ENCODE assay signal across 20 cellular contexts in genomic region chr19:35315883-35316282, GRCh38. TPM values are rescaled to one million over a fixed set of nuclear protein-coding genes. Genes with fewer than 3 reads are reported as not detected.
DNase-seq lines count a peak whose midpoint lies in the region; ATAC-seq, FAIRE-seq and TF ChIP-seq lines count a peak whose summit lies in the region.
"Had no signal": no experiment of that assay in that cellular context is flagged by ENCODE, and none has a peak within 500 bp of the region (broad histone marks: within the 10 kb centered on the region; RNA-seq: fewer than 3 reads in every experiment).

No MANE protein-coding gene starts in this region.

- H3K9me3 ChIP-seq in Karpas-422 (ENCODE audit: low read length) (no peaks in the 10 kb centered on the region), GM12878 (replicated peaks; ENCODE audit: control insufficient read depth, insufficient read depth, low read length) (no peaks in the 10 kb centered on the region)
- no peaks in the 10 kb centered on the region for H3K9me3 ChIP-seq in effector memory CD4-positive, alpha-beta T cell (ENCODE audit: control insufficient read depth, low read length)

- H4K20me1 ChIP-seq in Karpas-422 (ENCODE audit: insufficient read depth, low read depth, low read length) (no peaks in the 10 kb centered on the region), GM12878 (ENCODE audit: control insufficient read depth, insufficient read depth) (no peaks in the 10 kb centered on the region)

- RAD21 ChIA-PET in GM12878 (lab: Charles Lee; ENCODE audit: unreplicated experiment), result interaction anchor here (1.0 to 1.6 kb wide), 4 partner anchors 32 to 179 kb away, joined by 3 read pairs; partner anchors contain the start of gene FFAR1

- no peak for DNase-seq in GM06990 (ENCODE audit: extremely low read depth, insufficient read length)
- peak; percentile 61 for DNase-seq in Karpas-422
- no peak for DNase-seq in GM12878 (ENCODE audit: low read depth, low spot score)
- peak; percentile 44 for DNase-seq in retina
- no peak for DNase-seq in effector memory CD4-positive, alpha-beta T cell
- DNase-seq in DMS 273 treated with DMSO at 0.1 percent for 48 hours (lab: John Stamatoyannopoulos, UW), result no peak
- no peak for DNase-seq in coronary artery (ENCODE audit: low spot score)
- DNase-seq: C1 segment of cervical spinal cord, EL, GOT3, MM.1S, NCI-H1105 treated with DMSO at 0.1 percent for 48 hours, NCI-H187 treated with DMSO at 0.1 percent for 48 hours, NCI-H2171, NCI-H510A had no signal

- no peaks in the 10 kb centered on the region for H3K27me3 ChIP-seq in GM06990 (replicated peaks; ENCODE audit: control insufficient read depth, insufficient read depth, low read length)
- no peaks in the 10 kb centered on the region for H3K27me3 ChIP-seq in Karpas-422 (ENCODE audit: low read length)
- no peaks in the 10 kb centered on the region for H3K27me3 ChIP-seq in GM12878 (replicated peaks in 1 of 2; ENCODE audit: control insufficient read depth in 2 of 2, insufficient read depth in 2 of 2, low read length in 1 of 2)
- no peaks in the 10 kb centered on the region for H3K27me3 ChIP-seq in effector memory CD4-positive, alpha-beta T cell (replicated peaks; ENCODE audit: control insufficient read depth, insufficient read depth, low read length, poor library complexity, severe bottlenecking)

- H2AFZ ChIP-seq in Karpas-422 (ENCODE audit: low read length) (no peak overlapping the region), GM12878 (ENCODE audit: control insufficient read depth, low read depth, low read length) (no peak overlapping the region)

- no peak overlapping the region for H3K4me2 ChIP-seq in Karpas-422 (ENCODE audit: low read depth, low read length, poor library complexity, severe bottlenecking)
- no peak overlapping the region for H3K4me2 ChIP-seq in GM12878 (ENCODE audit: control insufficient read depth, insufficient read depth)
- H3K4me2 ChIP-seq: KMS-11 had no signal

- H3K79me2 ChIP-seq in Karpas-422 (ENCODE audit: low read length), result no peaks in the 10 kb centered on the region
- no peaks in the 10 kb centered on the region for H3K79me2 ChIP-seq in GM12878 (ENCODE audit: control insufficient read depth, insufficient read depth, low read length)

- POLR2A ChIA-PET in GM12878 (lab: Charles Lee), result interaction anchor here (1.3 kb wide), 1 partner anchor 11 kb away, joined by 5 read pairs; no protein-coding TSS in a partner anchor

- peak; percentile 8 for TF ChIP-seq CTCF in GM06990 (IDR thresholded peaks at IDR 0.05; ENCODE audit: insufficient read depth, low read length, poor library complexity, severe bottlenecking)
- TF ChIP-seq CTCF in GM12878 (IDR thresholded peaks at IDR 0.05 in 2 of 3, conservative IDR thresholded peaks at IDR 0.05 in 1 of 3; ENCODE audit: control insufficient read depth in 2 of 3, extremely low read depth in 1 of 3, insufficient read depth in 1 of 3, low read depth in 3 of 3, low read length in 3 of 3), result peak in 2 of 3 experiments; percentile 10 to 33; a peak in 1 of 6 replicates
- no peak for TF ChIP-seq CTCF in coronary artery (IDR thresholded peaks at IDR 0.05)

- CTCF ChIA-PET in GM12878 (lab: Yijun Ruan, JAX), result interaction anchor here (0.6 to 2.5 kb wide), 11 partner anchors 12 to 179 kb away, joined by 3 to 9 read pairs (median 4); partner anchors contain the start of gene FFAR1

- peak; percentile 33; the same call in 2 of the 3 replicates for ATAC-seq in GM12878

- SMC1A ChIA-PET in GM12878 (lab: Charles Lee; ENCODE audit: uncharacterized antibody, unreplicated experiment), result interaction anchor here (0.5 to 11.0 kb wide), 8 partner anchors 8 to 193 kb away, joined by 3 to 122 read pairs (median 4); partner anchors contain the start of gene CD22

- no peaks in the 10 kb centered on the region for H3K9me2 ChIP-seq in Karpas-422 (replicated peaks; ENCODE audit: insufficient read depth, low read length)

- no peak overlapping the region for H3K9ac ChIP-seq in Karpas-422 (ENCODE audit: low read length)
- no peak overlapping the region for H3K9ac ChIP-seq in GM12878 (ENCODE audit: control insufficient read depth, insufficient read depth, low read length)
- H3K9ac ChIP-seq: KMS-11 had no signal

- no peak for TF ChIP-seq EP300 in GM12878 (IDR thresholded peaks at IDR 0.05; ENCODE audit: borderline replicate concordance in 1 of 2, control insufficient read depth in 1 of 2, low read depth in 2 of 2, low read length in 2 of 2)

- TF ChIP-seq RAD21 in GM12878 (IDR thresholded peaks at IDR 0.05; ENCODE audit: insufficient read depth, low read depth, low read length), result peak; percentile 38; the same call in 1 of the 2 replicates

- intact Hi-C loops in GM12878 (cut with micrococcal nuclease; ENCODE audit: unreplicated experiment), result no loop called here

- in situ Hi-C loops in GM12878 (cut with MboI), result no loop called here

- no TSS peak for BruUV-seq in GM12878 (replicated peaks; lab: Mats Ljungman, UMichigan)

- FAIRE-seq in GM12878 (lab: Jason Lieb, UNC), result no peak
- FAIRE-seq: GM12891 had no signal

- no peaks in the 10 kb centered on the region for H3K36me3 ChIP-seq in GM06990 (ENCODE audit: control insufficient read depth, insufficient read depth, low read length)
- H3K36me3 ChIP-seq in Karpas-422 (ENCODE audit: insufficient read depth, low read length), result no peaks in the 10 kb centered on the region
- no peaks in the 10 kb centered on the region for H3K36me3 ChIP-seq in GM12878 (ENCODE audit: control insufficient read depth in 2 of 2, insufficient read depth in 2 of 2, low read length in 1 of 2)
- H3K36me3 ChIP-seq in effector memory CD4-positive, alpha-beta T cell (ENCODE audit: control insufficient read depth, insufficient read depth, low read length), result no peaks in the 10 kb centered on the region

- H3K27ac ChIP-seq in Karpas-422 (ENCODE audit: low read length) (no peak overlapping the region), GM12878 (ENCODE audit: control insufficient read depth, insufficient read depth) (no peak overlapping the region), coronary artery (no peak overlapping the region)
- no peak overlapping the region for H3K27ac ChIP-seq in effector memory CD4-positive, alpha-beta T cell (ENCODE audit: insufficient read depth, low read length, poor library complexity, severe bottlenecking)
- H3K27ac ChIP-seq: HL-60, KMS-11 had no signal

- TF ChIP-seq POLR2A in GM12878 (IDR thresholded peaks at IDR 0.05; ENCODE audit: low read depth, low read length), result no peak

- H3K4me1 ChIP-seq in Karpas-422 (ENCODE audit: low read length) (peaks cover 31% of the 10 kb centered on the region), GM12878 (ENCODE audit: control insufficient read depth, insufficient read depth, low read length) (peaks cover 20% of the 10 kb centered on the region)
- peaks cover 5% of the 10 kb centered on the region for H3K4me1 ChIP-seq in effector memory CD4-positive, alpha-beta T cell (ENCODE audit: control insufficient read depth, insufficient read depth, low read length, poor library complexity, severe bottlenecking)

- H3K4me3 ChIP-seq in GM06990 (replicated peaks; ENCODE audit: low read depth, low read length) (no peak overlapping the region), Karpas-422 (ENCODE audit: low read length) (no peak overlapping the region), GM12878 (no peak overlapping the region), coronary artery (no peak overlapping the region)
- no peak overlapping the region for H3K4me3 ChIP-seq in effector memory CD4-positive, alpha-beta T cell (ENCODE audit: insufficient read depth, low read depth, low read length, poor library complexity, severe bottlenecking)

- 79% methylated on average over 9 of the region's 9 CpGs for WGBS in GM12878 (ENCODE audit: insufficient coverage, insufficient replicate concordance, low lambda C conversion rate, missing lambda C conversion rate)

RNA-seq across cellular contexts. Expression of gene CD22, which starts 13.1 kb away (rescaled TPM):
- total RNA-seq in Karpas-422 (2014; rRNA removed; shearing (Covaris generic); ENCODE audit: low replicate concordance), result 454 and 602 TPM in 2 replicates
- 1,882 and 2,109 TPM in 2 replicates for total RNA-seq in GM12878 (2013; cell fraction: nucleolus; rRNA removed)
- total RNA-seq in GM12878 (2014; rRNA removed) (238 and 245 TPM in 2 replicates), GM12878 (2014; rRNA removed; fragmentation: Illumina TruSeq; extraction: Trizol) (124 and 140 TPM in 2 replicates), GM12878 (2021) (261 and 294 TPM in 2 replicates)
- 284 TPM for polyA plus RNA-seq in GM12878 (2011; ENCODE audit: low read depth)
- polyA plus RNA-seq in GM12878 (2011; rRNA removed) (216 and 271 TPM in 2 replicates), GM12878 (2014; fragmentation: Illumina TruSeq; extraction: Trizol) (288 and 344 TPM in 2 replicates), GM12878 (2014; fragmentation: Nextera tagmentation; extraction: Ambion mirVana) (10 to 100 TPM; 23.0 to 24.4 TPM), GM12878 (2014; rRNA removed) (316 and 325 TPM in 2 replicates), GM12878 (2016; fragmentation: Nextera tagmentation; extraction: Ambion mirVana) (10 to 100 TPM; 78.2 to 81.0 TPM)
- 276 and 316 TPM in 2 replicates for polyA plus RNA-seq in GM12878 (2011; cell fraction: cytosol; rRNA removed)
- polyA plus RNA-seq in GM12878 (2011; cell fraction: nucleus; rRNA removed), result 443 and 480 TPM in 2 replicates
- polyA plus RNA-seq in GM12878 (2012), result 310 and 327 TPM in 2 replicates
- polyA minus RNA-seq in GM12878 (2011; rRNA and poly(A)+ RNA removed), result 482 and 491 TPM in 2 replicates
- polyA minus RNA-seq in GM12878 (2011; cell fraction: cytosol; rRNA and poly(A)+ RNA removed), result 141 and 142 TPM in 2 replicates
- 170 and 251 TPM in 2 replicates for polyA minus RNA-seq in GM12878 (2011; cell fraction: nucleus; rRNA and poly(A)+ RNA removed)
- polyA plus RNA-seq: AG04450 had no signal

RNA-seq across cellular contexts. Expression of gene MAG, which starts 23.9 kb away (rescaled TPM):
- total RNA-seq in Karpas-422 (2014; rRNA removed; shearing (Covaris generic); ENCODE audit: low replicate concordance), result 0.36 TPM in 1 of 2 replicates, not detected in the other
- total RNA-seq in GM12878 (2013; cell fraction: nucleolus; rRNA removed), result 1.0 and 2.8 TPM in 2 replicates
- 0.11 and 0.17 TPM in 2 replicates for total RNA-seq in GM12878 (2014; rRNA removed)
- total RNA-seq in GM12878 (2014; rRNA removed; fragmentation: Illumina TruSeq; extraction: Trizol), result 0.05 and 0.09 TPM in 2 replicates
- 0.27 and 0.56 TPM in 2 replicates for total RNA-seq in GM12878 (2021)
- not detected for polyA plus RNA-seq in GM12878 (2011; ENCODE audit: low read depth)
- 0.03 and 0.23 TPM in 2 replicates for polyA plus RNA-seq in GM12878 (2011; rRNA removed)
- polyA plus RNA-seq in GM12878 (2011; cell fraction: cytosol; rRNA removed), result 0.10 and 0.13 TPM in 2 replicates
- 0.26 and 0.28 TPM in 2 replicates for polyA plus RNA-seq in GM12878 (2011; cell fraction: nucleus; rRNA removed)
- polyA plus RNA-seq in GM12878 (2012), result 0.11 TPM in 1 of 2 replicates, not detected in the other
- polyA plus RNA-seq in GM12878 (2014; fragmentation: Illumina TruSeq; extraction: Trizol), result 0.06 TPM in 2 replicates
- not detected for polyA plus RNA-seq in GM12878 (2014; fragmentation: Nextera tagmentation; extraction: Ambion mirVana)
- polyA plus RNA-seq in GM12878 (2014; rRNA removed), result 0.63 and 0.82 TPM in 2 replicates
- under 1 TPM; 0.16 to 0.23 TPM for polyA plus RNA-seq in GM12878 (2016; fragmentation: Nextera tagmentation; extraction: Ambion mirVana)
- polyA minus RNA-seq in GM12878 (2011; rRNA and poly(A)+ RNA removed), result 0.10 and 0.22 TPM in 2 replicates
- polyA minus RNA-seq in GM12878 (2011; cell fraction: cytosol; rRNA and poly(A)+ RNA removed), result 0.53 TPM in 1 of 2 replicates, not detected in the other
- not detected in 2 replicates for polyA minus RNA-seq in GM12878 (2011; cell fraction: nucleus; rRNA and poly(A)+ RNA removed)
- total RNA-seq: RPMI7951 had no signal
- polyA plus RNA-seq: AG04450 had no signal

RNA-seq across cellular contexts. Expression of gene FFAR1, which starts 31.8 kb away (rescaled TPM):
- 0.34 and 2.0 TPM in 2 replicates for total RNA-seq in Karpas-422 (2014; rRNA removed; shearing (Covaris generic); ENCODE audit: low replicate concordance)
- 4.1 and 5.1 TPM in 2 replicates for total RNA-seq in GM12878 (2013; cell fraction: nucleolus; rRNA removed)
- total RNA-seq in GM12878 (2014; rRNA removed) (0.27 and 0.28 TPM in 2 replicates), GM12878 (2014; rRNA removed; fragmentation: Illumina TruSeq; extraction: Trizol) (0.13 TPM in 1 of 2 replicates, not detected in the other), GM12878 (2021) (0.43 and 0.62 TPM in 2 replicates)
- 0.92 TPM for polyA plus RNA-seq in GM12878 (2011; ENCODE audit: low read depth)
- polyA plus RNA-seq in GM12878 (2011; rRNA removed) (0.13 and 0.15 TPM in 2 replicates), GM12878 (2014; fragmentation: Illumina TruSeq; extraction: Trizol) (0.10 TPM in 1 of 2 replicates, not detected in the other), GM12878 (2014; fragmentation: Nextera tagmentation; extraction: Ambion mirVana) (under 1 TPM; 0.05 to 0.07 TPM), GM12878 (2014; rRNA removed) (0.32 and 0.51 TPM in 2 replicates), GM12878 (2016; fragmentation: Nextera tagmentation; extraction: Ambion mirVana) (not detected)
- 0.19 and 0.28 TPM in 2 replicates for polyA plus RNA-seq in GM12878 (2011; cell fraction: cytosol; rRNA removed)
- 1.5 TPM in 2 replicates for polyA plus RNA-seq in GM12878 (2011; cell fraction: nucleus; rRNA removed)
- 0.49 and 1.6 TPM in 2 replicates for polyA plus RNA-seq in GM12878 (2012)
- polyA minus RNA-seq in GM12878 (2011; rRNA and poly(A)+ RNA removed), result 0.26 TPM in 1 of 2 replicates, not detected in the other
- polyA minus RNA-seq in GM12878 (2011; cell fraction: cytosol; rRNA and poly(A)+ RNA removed), result not detected in 2 replicates
- 0.24 and 0.77 TPM in 2 replicates for polyA minus RNA-seq in GM12878 (2011; cell fraction: nucleus; rRNA and poly(A)+ RNA removed)
- total RNA-seq: RPMI7951 had no signal
- polyA plus RNA-seq: AG04450 had no signal

RNA-seq across cellular contexts. Expression of gene HAMP, which starts 33.6 kb away (rescaled TPM):
- total RNA-seq in Karpas-422 (2014; rRNA removed; shearing (Covaris generic); ENCODE audit: low replicate concordance), result 0.45 TPM in 1 of 2 replicates, not detected in the other
- 0.17 TPM in 1 of 2 replicates, not detected in the other for total RNA-seq in GM12878 (2013; cell fraction: nucleolus; rRNA removed)
- total RNA-seq in GM12878 (2014; rRNA removed) (0.45 TPM in 1 of 2 replicates, not detected in the other), GM12878 (2014; rRNA removed; fragmentation: Illumina TruSeq; extraction: Trizol) (0.36 TPM in 1 of 2 replicates, not detected in the other), GM12878 (2021) (not detected in 2 replicates)
- polyA plus RNA-seq in GM12878 (2011; ENCODE audit: low read depth), result 0.31 TPM
- polyA plus RNA-seq in GM12878 (2011; rRNA removed) (0.03 TPM in 1 of 2 replicates, not detected in the other), GM12878 (2014; fragmentation: Illumina TruSeq; extraction: Trizol) (0.10 TPM in 1 of 2 replicates, not detected in the other), GM12878 (2014; fragmentation: Nextera tagmentation; extraction: Ambion mirVana) (under 1 TPM; 0.58 to 0.71 TPM), GM12878 (2014; rRNA removed) (0.53 TPM in 1 of 2 replicates, not detected in the other), GM12878 (2016; fragmentation: Nextera tagmentation; extraction: Ambion mirVana) (under 1 TPM; 0.23 to 0.63 TPM)
- 0.15 TPM in 1 of 2 replicates, not detected in the other for polyA plus RNA-seq in GM12878 (2011; cell fraction: cytosol; rRNA removed)
- 0.42 and 0.45 TPM in 2 replicates for polyA plus RNA-seq in GM12878 (2011; cell fraction: nucleus; rRNA removed)
- 0.17 and 0.26 TPM in 2 replicates for polyA plus RNA-seq in GM12878 (2012)
- polyA minus RNA-seq in GM12878 (2011; rRNA and poly(A)+ RNA removed), result 0.07 and 0.15 TPM in 2 replicates
- not detected in 2 replicates for polyA minus RNA-seq in GM12878 (2011; cell fraction: cytosol; rRNA and poly(A)+ RNA removed)
- 0.24 and 0.77 TPM in 2 replicates for polyA minus RNA-seq in GM12878 (2011; cell fraction: nucleus; rRNA and poly(A)+ RNA removed)
- total RNA-seq: RPMI7951 had no signal
- polyA plus RNA-seq: AG04450 had no signal

RNA-seq across cellular contexts. Expression of gene FFAR3, which starts 42.4 kb away (rescaled TPM):
- not detected in 2 replicates for total RNA-seq in Karpas-422 (2014; rRNA removed; shearing (Covaris generic); ENCODE audit: low replicate concordance)
- total RNA-seq in GM12878 (2013; cell fraction: nucleolus; rRNA removed), result 0.42 and 0.44 TPM in 2 replicates
- not detected in 2 replicates for total RNA-seq in GM12878 (2014; rRNA removed)
- total RNA-seq in GM12878 (2014; rRNA removed; fragmentation: Illumina TruSeq; extraction: Trizol), result not detected in 2 replicates
- total RNA-seq in GM12878 (2021), result 0.18 TPM in 1 of 2 replicates, not detected in the other
- polyA plus RNA-seq in GM12878 (2011; ENCODE audit: low read depth), result not detected
- polyA plus RNA-seq in GM12878 (2011; rRNA removed), result not detected in 2 replicates
- not detected in 2 replicates for polyA plus RNA-seq in GM12878 (2011; cell fraction: cytosol; rRNA removed)
- polyA plus RNA-seq in GM12878 (2011; cell fraction: nucleus; rRNA removed), result 0.12 and 0.36 TPM in 2 replicates
- 0.15 TPM in 1 of 2 replicates, not detected in the other for polyA plus RNA-seq in GM12878 (2012)
- polyA plus RNA-seq in GM12878 (2014; fragmentation: Illumina TruSeq; extraction: Trizol), result 0.15 TPM in 1 of 2 replicates, not detected in the other
- polyA plus RNA-seq in GM12878 (2014; fragmentation: Nextera tagmentation; extraction: Ambion mirVana), result not detected
- not detected in 2 replicates for polyA plus RNA-seq in GM12878 (2014; rRNA removed)
- polyA plus RNA-seq in GM12878 (2016; fragmentation: Nextera tagmentation; extraction: Ambion mirVana), result not detected
- polyA minus RNA-seq in GM12878 (2011; rRNA and poly(A)+ RNA removed), result not detected in 2 replicates
- polyA minus RNA-seq in GM12878 (2011; cell fraction: cytosol; rRNA and poly(A)+ RNA removed), result not detected in 2 replicates
- polyA minus RNA-seq in GM12878 (2011; cell fraction: nucleus; rRNA and poly(A)+ RNA removed), result not detected in 2 replicates
- total RNA-seq: RPMI7951 had no signal
- polyA plus RNA-seq: AG04450 had no signal

Comparison
In these comparisons a context has a peak if more than half of its experiments do, and no peak if none do; other contexts are left out.
1. DNase-seq: peak in Karpas-422 (single experiment) and retina (single experiment); none in GM06990 (single experiment), GM12878 (single experiment), effector memory CD4-positive, alpha-beta T cell (0 of 3), DMS 273 treated with DMSO at 0.1 percent for 48 hours (single experiment) and coronary artery (single experiment).